29 cellular contexts compared by ENCODE assay signal in genomic region chr21:38725196-38726157, GRCh38.
"Had no signal": no experiment of that assay in that cellular context is flagged by ENCODE, and none has a peak within 500 bp of the region (broad histone marks: within the 10 kb centered on the region; RNA-seq: fewer than 3 reads in every experiment).

No MANE protein-coding gene starts in this region.

- H3K27ac ChIP-seq: brain microvascular endothelial cell, gastrocnemius medialis, hepatocyte, ovary, skin epidermis, testis, transverse colon, uterus, WERI-Rb-1 had no signal

- DNase-seq: activated CD4-positive, alpha-beta T cell treated with anti-CD3 and anti-CD28 coated beads for 48 hours; activated CD4-positive, alpha-beta T cell treated with anti-CD3 and anti-CD28 coated beads, Interleukin-2, amount 50 U/mL, for 48 hours; activated CD8-positive, alpha-beta memory T cell treated with anti-CD3 and anti-CD28 coated beads for 24 hours; activated CD8-positive, alpha-beta memory T cell treated with anti-CD3 and anti-CD28 coated beads, Interleukin-2, amount 50 U/mL, for 4 hours; activated gamma-delta T cell; activated naive CD4-positive, alpha-beta T cell treated with anti-CD3 and anti-CD28 coated beads, Interleukin-2, amount 10 ng/mL, durations not matched to agents 7 days and 5 days; activated naive CD8-positive, alpha-beta T cell treated with anti-CD3 and anti-CD28 coated beads, Interleukin-2, amount 10 ng/mL, durations not matched to agents 7 days and 5 days; activated T-cell treated with anti-CD3 and anti-CD28 coated beads, Interleukin-2, amount 50 U/mL, for 24 hours; amniotic stem cell; brain microvascular endothelial cell; central memory CD4-positive, alpha-beta T cell; endodermal cell; gastrocnemius medialis; islet precursor cell; left cardiac atrium; left ventricle myocardium superior; naive B cell; ovary; stimulated activated CD4-positive, alpha-beta T cell treated with anti-CD3 and anti-CD28 coated beads, Interleukin-12 subunit alpha, Interleukin-12 subunit beta, amount 100 ng/mL, for 4 hours; stimulated activated CD4-positive, alpha-beta T cell treated with anti-CD3 and anti-CD28 coated beads, Interleukin-4, amount 100 ng/mL, for 1 hour; stimulated activated naive CD8-positive, alpha-beta T cell treated with anti-CD3 and anti-CD28 coated beads, Interleukin-15, Interleukin-2, amounts not matched to agents 100 U/mL and 50 U/mL, for 24 hours; testis; transverse colon; uterus; WERI-Rb-1 had no signal

- H3K4me3 ChIP-seq: gastrocnemius medialis, hepatocyte, ovary, skin epidermis, testis, transverse colon, uterus had no signal

- ATAC-seq: activated CD4-positive, CD25-positive, alpha-beta regulatory T cell treated with anti-CD3 and anti-CD28 coated beads, Interleukin-2, amount 50 U/mL, for 24 hours; gastrocnemius medialis; left cardiac atrium; left ventricle myocardium superior; sciatic nerve; stimulated activated naive CD8-positive, alpha-beta T cell treated with anti-CD3 and anti-CD28 coated beads, Interleukin-15, Interleukin-2, amounts not matched to agents 100 U/mL and 50 U/mL, for 24 hours had no signal
